Comparison of ENCODE assay signal across 8 cellular contexts in the genomic region with DNA sequence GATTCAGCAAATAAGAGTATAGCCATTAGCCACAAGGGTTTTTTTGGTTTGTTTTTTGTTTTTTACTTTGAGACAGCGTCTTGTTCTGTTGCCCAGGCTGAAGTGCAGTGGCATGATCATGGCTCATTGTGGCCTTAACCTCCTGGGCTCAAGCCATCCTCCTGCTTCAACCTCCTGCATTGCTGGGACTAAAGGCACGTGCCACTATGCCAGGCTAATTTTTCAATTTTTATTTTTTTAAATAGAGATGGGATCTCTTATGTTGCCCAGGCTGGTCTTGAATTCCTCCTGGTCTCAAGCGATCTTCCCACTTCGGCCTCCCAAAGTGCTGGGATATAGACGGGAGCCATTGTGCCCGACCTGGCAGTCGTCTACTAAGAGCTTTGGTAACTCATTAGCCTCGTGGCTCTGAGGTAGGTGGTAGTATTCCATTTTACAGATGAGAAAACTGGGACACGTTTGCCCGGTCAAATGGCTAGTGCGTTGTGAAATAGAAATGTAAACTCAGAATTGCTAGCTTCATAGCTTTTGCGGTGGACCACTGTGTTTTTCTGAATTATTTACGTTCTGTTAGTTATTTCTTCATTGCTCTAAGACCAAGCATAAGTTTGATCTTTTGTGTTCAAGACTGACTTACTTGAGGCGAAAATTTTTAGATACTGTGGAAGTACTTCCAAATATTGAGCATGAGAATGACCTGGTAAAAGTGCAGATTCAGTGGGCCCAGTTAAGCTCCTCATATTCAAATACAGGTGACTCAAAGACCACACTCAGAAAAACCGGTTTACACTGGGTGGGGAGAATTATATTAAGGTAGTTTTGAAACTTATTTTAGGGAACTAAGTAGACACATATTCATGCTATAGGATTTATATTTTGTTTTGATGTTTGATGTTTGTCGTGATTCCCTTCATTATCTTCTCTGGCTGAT. TPM values are rescaled to one million over a fixed set of nuclear protein-coding genes. Genes with fewer than 3 reads are reported as not detected.
DNase-seq lines count a peak whose midpoint lies in the region; ATAC-seq, FAIRE-seq and TF ChIP-seq lines count a peak whose summit lies in the region.

No MANE protein-coding gene starts in this region.

- ATAC-seq in naive thymus-derived CD4-positive, alpha-beta T cell: no peak
- ATAC-seq in HG03521 (IDR thresholded peaks at IDR 0.05; ENCODE audit: unreplicated experiment): no peak
- ATAC-seq in HG03457 (IDR thresholded peaks at IDR 0.05; ENCODE audit: unreplicated experiment): no peak

- H3K4me3 Mint-ChIP-seq in naive thymus-derived CD4-positive, alpha-beta T cell: peak overlapping the region; percentile 94 to 100 (median 97)

- H3K27ac ChIP-seq in BLaER1 (peak overlapping the region; percentile 92; the same call in 1 of the 2 replicates), KOPT-K1 (ENCODE audit: low read depth, low read length, poor library complexity, severe bottlenecking) (peak overlapping the region; percentile 97), colonic mucosa (peak overlapping the region; percentile 18)
- peak overlapping the region; percentile 91 for H3K27ac ChIP-seq in naive thymus-derived CD4-positive, alpha-beta T cell (ENCODE audit: low read depth, low read length)

- H3K9me3 ChIP-seq in BLaER1 (no peaks in the 10 kb centered on the region), KOPT-K1 (ENCODE audit: insufficient read depth, low read length, poor library complexity, severe bottlenecking) (no peaks in the 10 kb centered on the region), colonic mucosa (no peaks in the 10 kb centered on the region)
- no peaks in the 10 kb centered on the region for H3K9me3 ChIP-seq in naive thymus-derived CD4-positive, alpha-beta T cell (ENCODE audit: control insufficient read depth in 2 of 3, low read length in 3 of 3)

- peak overlapping the region; percentile 77 for H3K4me2 ChIP-seq in BLaER1

- H3K9me3 Mint-ChIP-seq in naive thymus-derived CD4-positive, alpha-beta T cell: no peaks in the 10 kb centered on the region

- CTCF ChIA-PET in naive thymus-derived CD4-positive, alpha-beta T cell (lab: Charles Lee): interaction anchor here (0.6 to 1.6 kb wide), 2 partner anchors 25 to 105 kb away, joined by 3 to 4 read pairs; no protein-coding TSS in a partner anchor

- no peak for TF ChIP-seq CTCF in colonic mucosa (IDR thresholded peaks at IDR 0.05)

- H3K36me3 ChIP-seq in BLaER1: peaks cover 43% of the 10 kb centered on the region
- peaks cover 61% of the 10 kb centered on the region for H3K36me3 ChIP-seq in KOPT-K1 (ENCODE audit: insufficient read depth, low read length)
- H3K36me3 ChIP-seq in colonic mucosa: no peaks in the 10 kb centered on the region
- peaks cover 0 to 3% (median 0%) of the 10 kb centered on the region in 3 experiments for H3K36me3 ChIP-seq in naive thymus-derived CD4-positive, alpha-beta T cell (ENCODE audit: control insufficient read depth in 2 of 3, insufficient read depth in 3 of 3, low read length in 3 of 3)

- DNase-seq in colonic mucosa: no peak
- no peak for DNase-seq in naive thymus-derived CD4-positive, alpha-beta T cell
- no peak for DNase-seq in D341Med (ENCODE audit: low spot score)
- DNase-seq in frontal cortex (ENCODE audit: low spot score in 2 of 2): no peak

- H3K4me1 ChIP-seq in BLaER1 (peaks cover 59% of the 10 kb centered on the region), colonic mucosa (peaks cover 11% of the 10 kb centered on the region)
- H3K4me1 ChIP-seq in naive thymus-derived CD4-positive, alpha-beta T cell (ENCODE audit: control insufficient read depth in 2 of 2, insufficient read depth in 2 of 2, low read length in 2 of 2): peaks cover 12 to 32% of the 10 kb centered on the region in 2 donors

- H3K4me3 ChIP-seq in BLaER1 (peak overlapping the region; percentile 83), colonic mucosa (peak overlapping the region; percentile 91)
- H3K4me3 ChIP-seq in naive thymus-derived CD4-positive, alpha-beta T cell (ENCODE audit: low read length): peak overlapping the region; percentile 82

- peak overlapping the region; percentile 87 to 99 (median 97) for H3K27ac Mint-ChIP-seq in naive thymus-derived CD4-positive, alpha-beta T cell

- POLR2A ChIA-PET in naive thymus-derived CD4-positive, alpha-beta T cell (lab: Charles Lee): interaction anchor here (0.7 to 1.1 kb wide), 3 partner anchors 42 to 1238 kb away, joined by 3 read pairs; no protein-coding TSS in a partner anchor

- H3K4me1 Mint-ChIP-seq in naive thymus-derived CD4-positive, alpha-beta T cell: peaks cover 42 to 74% (median 63%) of the 10 kb centered on the region in 7 donors

- intact Hi-C loops in colonic mucosa (cut with DNase I): no loop called here
- intact Hi-C loops in naive thymus-derived CD4-positive, alpha-beta T cell (cut with micrococcal nuclease): no loop called here

- H3K27me3 Mint-ChIP-seq in naive thymus-derived CD4-positive, alpha-beta T cell: no peaks in the 10 kb centered on the region

- H3K27me3 ChIP-seq in BLaER1 (no peaks in the 10 kb centered on the region), colonic mucosa (no peaks in the 10 kb centered on the region)
- no peaks in the 10 kb centered on the region for H3K27me3 ChIP-seq in naive thymus-derived CD4-positive, alpha-beta T cell (ENCODE audit: control insufficient read depth in 2 of 2, insufficient read depth in 2 of 2, low read length in 2 of 2)

- H4K20me1 ChIP-seq in BLaER1: peaks cover 66% of the 10 kb centered on the region

- peak overlapping the region; percentile 94 for H3K9ac ChIP-seq in BLaER1
- peak overlapping the region; percentile 4 to 80 for H3K9ac ChIP-seq in colonic mucosa (ENCODE audit: low read depth in 2 of 2, low read length in 2 of 2)

- H3K36me3 Mint-ChIP-seq in naive thymus-derived CD4-positive, alpha-beta T cell: peaks cover 0 to 34% (median 9%) of the 10 kb centered on the region in 5 donors

- FAIRE-seq in frontal cortex (lab: Jason Lieb, UNC): no peak

RNA-seq across cellular contexts. Expression of a gene that starts 2.1 kb away (rescaled TPM):
- total RNA-seq in colonic mucosa (10 to 100 TPM; 29.7 to 31.3 TPM), frontal cortex (62.0 TPM)
- total RNA-seq in naive thymus-derived CD4-positive, alpha-beta T cell: 10 to 100 TPM; 42.4 to 69.7 (median 59.1) TPM
- 10 to 100 TPM; 39.0 to 46.9 TPM for polyA plus RNA-seq in naive thymus-derived CD4-positive, alpha-beta T cell

RNA-seq across cellular contexts. Expression of a gene that starts 44.6 kb away (rescaled TPM):
- total RNA-seq in colonic mucosa (10 to 100 TPM; 46.2 to 70.7 TPM), frontal cortex (6.9 TPM)
- total RNA-seq in naive thymus-derived CD4-positive, alpha-beta T cell: 10 to 100 TPM; 23.3 to 49.9 (median 41.5) TPM
- polyA plus RNA-seq in naive thymus-derived CD4-positive, alpha-beta T cell: 10 to 100 TPM in 1 of 2 donors, 1 to 10 TPM in 1; 3.5 to 10.1 TPM

Comparison
In these comparisons a context has a peak if more than half of its experiments do, and no peak if none do; other contexts are left out.
1. H3K27ac ChIP-seq: peak in every context shown above with its lines; median percentile 97 in KOPT-K1; 92 in BLaER1; 91 in naive thymus-derived CD4-positive, alpha-beta T cell; 18 in colonic mucosa.